In the genomic region with DNA sequence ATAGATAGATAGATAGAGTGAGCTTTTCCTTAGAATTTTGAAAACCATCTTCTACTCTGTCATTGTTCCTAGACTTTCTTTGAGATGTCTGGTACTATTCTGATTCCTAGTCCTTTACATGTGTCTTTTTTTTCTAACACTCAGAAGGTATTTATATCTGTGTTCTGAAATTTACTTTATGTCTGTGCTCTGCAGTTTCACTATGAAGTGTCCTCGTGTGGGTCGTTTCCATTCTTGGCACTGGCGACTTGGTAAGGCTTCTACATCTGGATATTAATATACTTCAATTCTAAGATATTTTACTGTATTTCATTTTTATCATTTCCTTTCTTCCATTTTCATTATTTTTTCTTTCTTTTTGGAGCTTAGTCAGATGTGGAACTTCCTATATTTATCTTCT, we compare ENCODE assay signal across 16 cellular contexts.
DNase-seq lines count a peak whose midpoint lies in the region; ATAC-seq, FAIRE-seq and TF ChIP-seq lines count a peak whose summit lies in the region.
"Had no signal": no experiment of that assay in that cellular context is flagged by ENCODE, and none has a peak within 500 bp of the region (broad histone marks: within the 10 kb centered on the region; RNA-seq: fewer than 3 reads in every experiment).

No MANE protein-coding gene starts in this region.

- FAIRE-seq in GM12891 (lab: Jason Lieb, UNC): peak; percentile 5
- FAIRE-seq: A549 had no signal

- ATAC-seq in GM19351 (IDR thresholded peaks at IDR 0.05; ENCODE audit: unreplicated experiment) (peak; percentile 88), HG02610 (IDR thresholded peaks at IDR 0.05; ENCODE audit: unreplicated experiment) (peak; percentile 76), HG03196 (IDR thresholded peaks at IDR 0.05; ENCODE audit: unreplicated experiment) (peak; percentile 58)
- ATAC-seq: A549, left cardiac atrium had no signal

- no peak for TF ChIP-seq POLR2A in GM12891 (IDR thresholded peaks at IDR 0.05; ENCODE audit: low read depth, low read length)

- DNase-seq in GM12891 (ENCODE audit: insufficient read length, low spot score) (no peak), HuH-7.5 (ENCODE audit: low spot score) (no peak), NCI-H1930 (lab: John Stamatoyannopoulos, UW) (no peak), DMS114 treated with DMSO at 0.1 percent for 48 hours (lab: John Stamatoyannopoulos, UW; ENCODE audit: unreplicated experiment) (no peak)
- DNase-seq in activated naive CD4-positive, alpha-beta T cell (lab: John Stamatoyannopoulos, UW): no peak
- DNase-seq: activated gamma-delta T cell treated with Interleukin-2 at 50 U/mL for 16 hours, COR-L47, IMR-90, left cardiac atrium, NCI-H1417, NCI-H345, posterior cingulate gyrus had no signal

TF ChIP-seq in GM12891, 5 proteins besides CTCF, POLR2A, EP300 and RAD21:
- TF ChIP-seq SPI1 (IDR thresholded peaks at IDR 0.05; ENCODE audit: low read depth, low read length): no peak
- TF ChIP-seq POLR2AphosphoS5 (IDR thresholded peaks at IDR 0.05; ENCODE audit: low read depth, low read length): no peak
- TF ChIP-seq POU2F2 (IDR thresholded peaks at IDR 0.05; ENCODE audit: low read depth, low read length): no peak
- TF ChIP-seq TAF1 (IDR thresholded peaks at IDR 0.05; ENCODE audit: low read depth, low read length): no peak
- TF ChIP-seq PAX5 (IDR thresholded peaks at IDR 0.05; ENCODE audit: insufficient read depth, low read length, severe bottlenecking): no peak
